Comparison of ENCODE assay signal across 15 cellular contexts in the genomic region with DNA sequence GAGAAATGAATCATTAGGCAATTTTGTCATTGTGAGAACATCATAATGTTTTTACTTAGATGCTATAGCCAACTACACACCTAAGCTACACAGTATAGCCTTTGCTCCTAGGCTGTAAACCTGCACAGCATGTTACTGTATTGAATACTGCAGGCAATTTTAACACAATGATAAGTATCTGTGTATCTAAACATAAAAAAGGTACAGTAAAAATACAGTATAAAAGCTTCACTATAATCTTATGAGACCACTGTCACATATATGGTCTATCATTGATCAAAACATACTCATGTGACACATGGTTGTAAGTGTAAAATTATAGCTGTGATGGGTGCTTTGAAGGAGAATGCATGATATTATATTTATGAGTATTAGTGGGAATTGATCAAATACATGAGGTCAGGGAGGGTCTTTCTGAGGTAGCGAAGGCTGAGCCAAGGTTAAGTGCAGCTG. TPM values are rescaled to one million over a fixed set of nuclear protein-coding genes. Genes with fewer than 3 reads are reported as not detected.
A peak's percentile ranks its signal among the peaks of the same experiment; 100 is the strongest.
DNase-seq lines count a peak whose midpoint lies in the region; ATAC-seq and TF ChIP-seq lines count a peak whose summit lies in the region.
"Had no signal": no experiment of that assay in that cellular context is flagged by ENCODE, and none has a peak within 500 bp of the region (broad histone marks: within the 10 kb centered on the region; RNA-seq: fewer than 3 reads in every experiment).

No MANE protein-coding gene starts in this region.

- no peaks in the 10 kb centered on the region for H3K9me2 ChIP-seq in SK-N-SH

- no TSS peak for BruUV-seq in mammary epithelial cell (replicated peaks; lab: Mats Ljungman, UMichigan)

- H3K27me3 ChIP-seq in SK-N-SH (ENCODE audit: insufficient read depth) (no peaks in the 10 kb centered on the region), mammary epithelial cell (ENCODE audit: insufficient read depth, low read length) (no peaks in the 10 kb centered on the region), right lobe of liver (no peaks in the 10 kb centered on the region), transverse colon (no peaks in the 10 kb centered on the region)

- H2AFZ ChIP-seq in SK-N-SH (ENCODE audit: low read depth) (no peak overlapping the region), mammary epithelial cell (ENCODE audit: low read depth, low read length) (no peak overlapping the region)

- H3K79me2 ChIP-seq in SK-N-SH (ENCODE audit: insufficient read depth): no peaks in the 10 kb centered on the region
- H3K79me2 ChIP-seq in mammary epithelial cell (ENCODE audit: insufficient read depth, low read length): no peaks in the 10 kb centered on the region

- H3K4me3 ChIP-seq in SK-N-SH (ENCODE audit: low read depth in 2 of 2, low read length in 1 of 2) (no peak overlapping the region), mammary epithelial cell (replicated peaks in 1 of 3; ENCODE audit: insufficient read depth in 1 of 3, low read depth in 2 of 3, low read length in 3 of 3) (no peak overlapping the region), right lobe of liver (peak overlapping the region in 1 of 3 donors; percentile 19), transverse colon (no peak overlapping the region), lower leg skin (ENCODE audit: low read depth, poor library complexity, severe bottlenecking) (no peak overlapping the region)

- CTCF ChIA-PET in SK-N-SH (lab: Yijun Ruan, JAX) (no interaction called here), mammary epithelial cell (lab: Charles Lee; ENCODE audit: low non-redundant PET) (interaction anchor here (0.5 kb wide), 1 partner anchor 22 kb away, joined by 3 read pairs; no protein-coding TSS in a partner anchor)

- H4K20me1 ChIP-seq in SK-N-SH (ENCODE audit: insufficient read depth): no peaks in the 10 kb centered on the region
- H4K20me1 ChIP-seq in mammary epithelial cell (ENCODE audit: insufficient read depth, low read length): no peaks in the 10 kb centered on the region

- H3K36me3 ChIP-seq in SK-N-SH (replicated peaks in 1 of 2; ENCODE audit: control insufficient read depth in 1 of 2, insufficient read depth in 2 of 2, low read length in 1 of 2) (no peaks in the 10 kb centered on the region), mammary epithelial cell (ENCODE audit: insufficient read depth, low read length) (no peaks in the 10 kb centered on the region), right lobe of liver (no peaks in the 10 kb centered on the region), transverse colon (no peaks in the 10 kb centered on the region)

- DNase-seq in SK-N-SH: no peak
- DNase-seq in mammary epithelial cell: no peak
- DNase-seq in right lobe of liver: no peak
- no peak for DNase-seq in transverse colon
- no peak for DNase-seq in activated T-cell treated with anti-CD3 and anti-CD28 coated beads, Interleukin-2, amount 50 U/mL, for 72 hours
- DNase-seq in lower leg skin (ENCODE audit: low spot score in 2 of 2): no peak
- DNase-seq in cardiac septum (ENCODE audit: low spot score): no peak
- DNase-seq: 8988T, C1 segment of cervical spinal cord, KBM-7, NCI-H1092 treated with DMSO at 0.1 percent for 48 hours, NCI-H1694 treated with DMSO at 0.1 percent for 48 hours, NCI-H446, SIG-M5 had no signal

- ATAC-seq in SK-N-SH treated with all-trans-retinoic acid at 6 μM for 48 hours (no peak), right lobe of liver (peak in 3 of 4 donors; percentile 11 to 43 (median 30))
- ATAC-seq in activated T-cell treated with anti-CD3 and anti-CD28 coated beads, Interleukin-2, amount 50 U/mL, for 72 hours (replicated peaks in 1 of 2): no peak

- peaks cover 28% of the 10 kb centered on the region for H3F3A ChIP-seq in SK-N-SH (replicated peaks; ENCODE audit: insufficient read depth)

- no peak overlapping the region for H3K4me3 Mint-ChIP-seq in activated T-cell treated with anti-CD3 and anti-CD28 coated beads, Interleukin-2, amount 50 U/mL, for 72 hours

- TF ChIP-seq CTCF in SK-N-SH (IDR thresholded peaks at IDR 0.05) (no peak), mammary epithelial cell (conservative IDR thresholded peaks at IDR 0.05 in 1 of 2, IDR thresholded peaks at IDR 0.05 in 1 of 2; ENCODE audit: extremely low read depth in 1 of 2, insufficient read depth in 1 of 2, low read depth in 1 of 2, low read length in 2 of 2) (no peak), right lobe of liver (IDR thresholded peaks at IDR 0.05) (no peak), transverse colon (IDR thresholded peaks at IDR 0.05) (no peak), lower leg skin (IDR thresholded peaks at IDR 0.05) (no peak)

- H3K4me1 ChIP-seq in SK-N-SH (ENCODE audit: control insufficient read depth in 1 of 2, insufficient read depth in 2 of 2, low read depth in 1 of 2, low read length in 1 of 2): peaks cover 0 to 50% of the 10 kb centered on the region in 2 experiments; a peak in 2 of 4 replicates
- peaks cover 15% of the 10 kb centered on the region for H3K4me1 ChIP-seq in mammary epithelial cell (ENCODE audit: insufficient read depth, low read length)
- H3K4me1 ChIP-seq in right lobe of liver: peaks cover 0 to 68% (median 29%) of the 10 kb centered on the region in 4 donors
- peaks cover 6 to 37% (median 16%) of the 10 kb centered on the region in 4 donors for H3K4me1 ChIP-seq in transverse colon

- TF ChIP-seq EP300 in SK-N-SH (IDR thresholded peaks at IDR 0.05; ENCODE audit: borderline replicate concordance in 1 of 2, low read depth in 1 of 2, low read length in 1 of 2) (no peak), transverse colon (IDR thresholded peaks at IDR 0.05; ENCODE audit: low read depth) (no peak)

- no peak for TF ChIP-seq POLR2A in right lobe of liver (IDR thresholded peaks at IDR 0.05)
- TF ChIP-seq POLR2A in transverse colon (IDR thresholded peaks at IDR 0.05): no peak
- TF ChIP-seq POLR2A in lower leg skin (IDR thresholded peaks at IDR 0.05): no peak

- in situ Hi-C loops in mammary epithelial cell (cut with MboI; ENCODE audit: low sequenced_read_pairs in 2 of 2): no loop called here
- in situ Hi-C loops in transverse colon (cut with MboI; ENCODE audit: low pct_ligation_motif_present in 1 of 4, low pct_unique_long_range_greater_than_20kb in 1 of 4, low sequenced_read_pairs in 3 of 4): no loop called here

- peak overlapping the region; percentile 8; the same call in 1 of the 2 replicates for H3K4me2 ChIP-seq in SK-N-SH
- peak overlapping the region; percentile 10 for H3K4me2 ChIP-seq in mammary epithelial cell (ENCODE audit: insufficient read depth, low read depth, low read length)

- H3K4me1 Mint-ChIP-seq in activated T-cell treated with anti-CD3 and anti-CD28 coated beads, Interleukin-2, amount 50 U/mL, for 72 hours (ENCODE audit: low read depth): no peaks in the 10 kb centered on the region

- no peaks in the 10 kb centered on the region for H3K9me3 ChIP-seq in SK-N-SH
- H3K9me3 ChIP-seq in mammary epithelial cell (replicated peaks; ENCODE audit: insufficient read depth, low read length): no peaks in the 10 kb centered on the region
- no peaks in the 10 kb centered on the region for H3K9me3 ChIP-seq in right lobe of liver
- H3K9me3 ChIP-seq in transverse colon: no peaks in the 10 kb centered on the region

- peak overlapping the region; percentile 23; the same call in 1 of the 2 replicates for H3K9ac ChIP-seq in SK-N-SH
- H3K9ac ChIP-seq in mammary epithelial cell (ENCODE audit: insufficient read depth, low read length): no peak overlapping the region

- no peak for TF ChIP-seq RAD21 in SK-N-SH (IDR thresholded peaks at IDR 0.05; ENCODE audit: low read length)

- dilution Hi-C loops in mammary epithelial cell (cut with HindIII; ENCODE audit: low sequenced_read_pairs): no loop called here

- H3K27me3 Mint-ChIP-seq in activated T-cell treated with anti-CD3 and anti-CD28 coated beads, Interleukin-2, amount 50 U/mL, for 72 hours (ENCODE audit: low read depth): no peaks in the 10 kb centered on the region

- intact Hi-C loops in mammary epithelial cell (cut with micrococcal nuclease): no loop called here
- intact Hi-C loops in right lobe of liver (cut with DNase I): no loop called here
- intact Hi-C loops in transverse colon (cut with DNase I; ENCODE audit: low total_unique reads): no loop called here
- intact Hi-C loops in lower leg skin (cut with DNase I; ENCODE audit: low total_unique reads): no loop called here
- intact Hi-C loops in cardiac septum (cut with DNase I): no loop called here

- no peaks in the 10 kb centered on the region for H3K36me3 Mint-ChIP-seq in activated T-cell treated with anti-CD3 and anti-CD28 coated beads, Interleukin-2, amount 50 U/mL, for 72 hours (ENCODE audit: insufficient read depth in 2 of 2)

- POLR2A ChIA-PET in SK-N-SH (lab: Yijun Ruan, JAX): no interaction called here

- no peak overlapping the region for H3K27ac Mint-ChIP-seq in activated T-cell treated with anti-CD3 and anti-CD28 coated beads, Interleukin-2, amount 50 U/mL, for 72 hours

- WGBS in SK-N-SH (ENCODE audit: low lambda C conversion rate): 95% methylated on average over 1 of the region's 1 CpG
- 100% methylated on average over 1 of the region's 1 CpG for WGBS in mammary epithelial cell (ENCODE audit: low coverage, missing lambda C conversion rate)
- WGBS in right lobe of liver (ENCODE audit: insufficient coverage, low coverage, low lambda C conversion rate, missing lambda C conversion rate): 17% methylated on average over 1 of the region's 1 CpG
- 51 to 83% methylated on average over 1 of the region's 1 CpG for WGBS in transverse colon (ENCODE audit: low coverage in 1 of 2), 2 donors
- 79 to 97% methylated on average over 1 of the region's 1 CpG for WGBS in lower leg skin, 2 donors

- peak overlapping the region in 1 of 2 experiments; percentile 93; a peak in 2 of 4 replicates for H3K27ac ChIP-seq in SK-N-SH (ENCODE audit: low read depth in 2 of 2, low read length in 1 of 2)
- H3K27ac ChIP-seq in mammary epithelial cell (ENCODE audit: insufficient read depth, low read depth, low read length): no peak overlapping the region
- H3K27ac ChIP-seq in right lobe of liver: peak overlapping the region; percentile 52 to 79 (median 74)
- peak overlapping the region in 3 of 4 donors; percentile 47 to 65 (median 62) for H3K27ac ChIP-seq in transverse colon

- H3K9me3 Mint-ChIP-seq in activated T-cell treated with anti-CD3 and anti-CD28 coated beads, Interleukin-2, amount 50 U/mL, for 72 hours: no peaks in the 10 kb centered on the region

TF ChIP-seq in SK-N-SH, 30 proteins besides CTCF, POLR2A, EP300 and RAD21 (continues in another document):
- TF ChIP-seq SMC3 (IDR thresholded peaks at IDR 0.05; ENCODE audit: low read depth, low read length): no peak

RNA-seq across cellular contexts. Expression of gene CCN2, which starts 29.2 kb away (rescaled TPM):
- polyA plus RNA-seq in SK-N-SH (2012; rRNA removed) (486 and 709 TPM in 2 replicates), mammary epithelial cell (29.5 TPM)
- 749 and 798 TPM in 2 replicates for polyA plus RNA-seq in SK-N-SH (2012; cell fraction: cytosol; rRNA removed)
- 877 and 1,310 TPM in 2 replicates for polyA plus RNA-seq in SK-N-SH (2012; cell fraction: nucleus; rRNA removed)
- total RNA-seq in mammary epithelial cell (100 to 1,000 TPM; 114 to 225 TPM), right lobe of liver (10 to 100 TPM in 5 of 6 experiments, 1 to 10 TPM in 1; 3.4 to 82.9 (median 54.3) TPM), transverse colon (100 to 1,000 TPM in 1 of 4 donors, 10 to 100 TPM in 3; 37.0 to 146 (median 58.0) TPM), lower leg skin (100 to 1,000 TPM in 2 of 4 donors, 10 to 100 TPM in 2; 52.8 to 146 (median 92.4) TPM), cardiac septum (76.5 TPM)
- 29.8 TPM for polyA minus RNA-seq in mammary epithelial cell
- total RNA-seq in activated T-cell treated with anti-CD3 and anti-CD28 coated beads, Interleukin-2, amount 50 U/mL, for 72 hours: not detected

Comparison
In these comparisons a context has a peak if more than half of its experiments do, and no peak if none do; other contexts are left out.
1. ATAC-seq: peak in right lobe of liver (3 of 4); none in SK-N-SH treated with all-trans-retinoic acid at 6 μM for 48 hours (single experiment) and activated T-cell treated with anti-CD3 and anti-CD28 coated beads, Interleukin-2, amount 50 U/mL, for 72 hours (0 of 2).
2. RNA of gene CCN2, which starts 29.2 kb away (total RNA-seq): 114 to 225 TPM in mammary epithelial cell, 52.8 to 146 TPM in lower leg skin, 76.5 TPM in cardiac septum (single experiment), 37.0 to 146 TPM in transverse colon and 3.4 to 82.9 TPM in right lobe of liver; not detected in activated T-cell treated with anti-CD3 and anti-CD28 coated beads, Interleukin-2, amount 50 U/mL, for 72 hours; every median in the first group is over 4 times any median in the second.